ENCODE assay signal across 18 cellular contexts in genomic region chr2:105675841-105676240, GRCh38.
DNase-seq lines count a peak whose midpoint lies in the region; ATAC-seq and TF ChIP-seq lines count a peak whose summit lies in the region.
"Had no signal": no experiment of that assay in that cellular context is flagged by ENCODE, and none has a peak within 500 bp of the region (broad histone marks: within the 10 kb centered on the region; RNA-seq: fewer than 3 reads in every experiment).

No MANE protein-coding gene starts in this region.

- H3K27ac Mint-ChIP-seq in activated CD4-positive, alpha-beta T cell treated with anti-CD3 and anti-CD28 coated beads for 36 hours, result peak overlapping the region; percentile 96
- peak overlapping the region; percentile 72 for H3K27ac Mint-ChIP-seq in stimulated activated naive CD8-positive, alpha-beta T cell treated with anti-CD3 and anti-CD28 coated beads, Interleukin-15, Interleukin-2, amounts not matched to agents 100 ng/mL and 50 ng/mL, for 24 hours
- peak overlapping the region in 1 of 2 donors; percentile 64 for H3K27ac Mint-ChIP-seq in stimulated activated naive CD8-positive, alpha-beta T cell treated with anti-CD3 and anti-CD28 coated beads, Interleukin-15, amount 100 ng/mL, for 72 hours
- no peak overlapping the region for H3K27ac Mint-ChIP-seq in naive thymus-derived CD8-positive, alpha-beta T cell
- H3K27ac Mint-ChIP-seq: B cell had no signal

- no peaks in the 10 kb centered on the region for H3K27me3 Mint-ChIP-seq in activated CD4-positive, alpha-beta T cell treated with anti-CD3 and anti-CD28 coated beads for 36 hours
- no peaks in the 10 kb centered on the region for H3K27me3 Mint-ChIP-seq in stimulated activated naive CD8-positive, alpha-beta T cell treated with anti-CD3 and anti-CD28 coated beads, Interleukin-15, Interleukin-2, amounts not matched to agents 100 ng/mL and 50 ng/mL, for 24 hours
- no peaks in the 10 kb centered on the region for H3K27me3 Mint-ChIP-seq in stimulated activated naive CD8-positive, alpha-beta T cell treated with anti-CD3 and anti-CD28 coated beads, Interleukin-15, amount 100 ng/mL, for 72 hours
- H3K27me3 Mint-ChIP-seq in naive thymus-derived CD8-positive, alpha-beta T cell, result no peaks in the 10 kb centered on the region

- ATAC-seq in activated CD4-positive, alpha-beta T cell treated with anti-CD3 and anti-CD28 coated beads for 36 hours, result no peak
- no peak for ATAC-seq in stimulated activated naive CD8-positive, alpha-beta T cell treated with anti-CD3 and anti-CD28 coated beads, Interleukin-15, amount 100 ng/mL, for 72 hours
- ATAC-seq in naive thymus-derived CD8-positive, alpha-beta T cell, result no peak
- ATAC-seq: K562 had no signal

- peaks cover 33% of the 10 kb centered on the region for H3K4me1 Mint-ChIP-seq in activated CD4-positive, alpha-beta T cell treated with anti-CD3 and anti-CD28 coated beads for 36 hours
- peaks cover 25% of the 10 kb centered on the region for H3K4me1 Mint-ChIP-seq in stimulated activated naive CD8-positive, alpha-beta T cell treated with anti-CD3 and anti-CD28 coated beads, Interleukin-15, Interleukin-2, amounts not matched to agents 100 ng/mL and 50 ng/mL, for 24 hours (ENCODE audit: low read depth)
- peaks cover 28% of the 10 kb centered on the region for H3K4me1 Mint-ChIP-seq in stimulated activated naive CD8-positive, alpha-beta T cell treated with anti-CD3 and anti-CD28 coated beads, Interleukin-15, amount 100 ng/mL, for 72 hours
- H3K4me1 Mint-ChIP-seq in naive thymus-derived CD8-positive, alpha-beta T cell, result peaks cover 0 to 12% (median 5%) of the 10 kb centered on the region in 4 donors
- H3K4me1 Mint-ChIP-seq: B cell had no signal

- TF ChIP-seq CTCF in spleen (IDR thresholded peaks at IDR 0.05 in 8 of 11, conservative IDR thresholded peaks at IDR 0.05 in 3 of 11), result no peak

- 87 to 93% (median 88%) methylated on average over 4 of the region's 4 CpGs for WGBS in spleen, 5 donors

- H3K9me3 ChIP-seq in spleen, result no peaks in the 10 kb centered on the region
- H3K9me3 ChIP-seq: Caco-2 had no signal

- intact Hi-C loops in activated CD4-positive, alpha-beta T cell treated with anti-CD3 and anti-CD28 coated beads for 36 hours (cut with DNase I, micrococcal nuclease), result loop anchor here (5.0 to 10.0 kb wide), 4 partner anchors 59 to 121 kb away; no protein-coding TSS in a partner anchor
- intact Hi-C loops in spleen (cut with DNase I; ENCODE audit: low total_unique reads), result no loop called here

- H3K4me3 Mint-ChIP-seq in activated CD4-positive, alpha-beta T cell treated with anti-CD3 and anti-CD28 coated beads for 36 hours, result no peak overlapping the region
- no peak overlapping the region for H3K4me3 Mint-ChIP-seq in stimulated activated naive CD8-positive, alpha-beta T cell treated with anti-CD3 and anti-CD28 coated beads, Interleukin-15, Interleukin-2, amounts not matched to agents 100 ng/mL and 50 ng/mL, for 24 hours
- no peak overlapping the region for H3K4me3 Mint-ChIP-seq in stimulated activated naive CD8-positive, alpha-beta T cell treated with anti-CD3 and anti-CD28 coated beads, Interleukin-15, amount 100 ng/mL, for 72 hours
- H3K4me3 Mint-ChIP-seq in naive thymus-derived CD8-positive, alpha-beta T cell, result no peak overlapping the region
- H3K4me3 Mint-ChIP-seq: B cell had no signal

- peaks cover 0 to 4% (median 0%) of the 10 kb centered on the region in 7 donors for H3K27me3 ChIP-seq in spleen (replicated peaks in 1 of 7)

- CTCF ChIA-PET in activated CD4-positive, alpha-beta T cell treated with anti-CD3 and anti-CD28 coated beads for 36 hours (lab: Charles Lee), result no interaction called here

- no peaks in the 10 kb centered on the region for H3K36me3 Mint-ChIP-seq in activated CD4-positive, alpha-beta T cell treated with anti-CD3 and anti-CD28 coated beads for 36 hours (ENCODE audit: low read depth)
- H3K36me3 Mint-ChIP-seq in stimulated activated naive CD8-positive, alpha-beta T cell treated with anti-CD3 and anti-CD28 coated beads, Interleukin-15, Interleukin-2, amounts not matched to agents 100 ng/mL and 50 ng/mL, for 24 hours (ENCODE audit: low read depth), result peaks cover 4% of the 10 kb centered on the region
- H3K36me3 Mint-ChIP-seq in naive thymus-derived CD8-positive, alpha-beta T cell, result no peaks in the 10 kb centered on the region

- H3K9me3 Mint-ChIP-seq in activated CD4-positive, alpha-beta T cell treated with anti-CD3 and anti-CD28 coated beads for 36 hours (ENCODE audit: low read depth), result no peaks in the 10 kb centered on the region
- no peaks in the 10 kb centered on the region for H3K9me3 Mint-ChIP-seq in stimulated activated naive CD8-positive, alpha-beta T cell treated with anti-CD3 and anti-CD28 coated beads, Interleukin-15, Interleukin-2, amounts not matched to agents 100 ng/mL and 50 ng/mL, for 24 hours
- H3K9me3 Mint-ChIP-seq in stimulated activated naive CD8-positive, alpha-beta T cell treated with anti-CD3 and anti-CD28 coated beads, Interleukin-15, amount 100 ng/mL, for 72 hours, result no peaks in the 10 kb centered on the region
- H3K9me3 Mint-ChIP-seq in naive thymus-derived CD8-positive, alpha-beta T cell, result no peaks in the 10 kb centered on the region

- H3K36me3 ChIP-seq in spleen, result no peaks in the 10 kb centered on the region

- peaks cover 0 to 11% (median 0%) of the 10 kb centered on the region in 6 donors for H3K4me1 ChIP-seq in spleen
- H3K4me1 ChIP-seq: Caco-2 had no signal

- no peak for TF ChIP-seq POLR2A in spleen (IDR thresholded peaks at IDR 0.05)
- no peak for TF ChIP-seq POLR2A in erythroblast (IDR thresholded peaks at IDR 0.05; ENCODE audit: low read length)

- no peak for DNase-seq in activated CD4-positive, alpha-beta T cell treated with anti-CD3 and anti-CD28 coated beads for 36 hours
- no peak for DNase-seq in activated CD4-positive, alpha-beta T cell treated with anti-CD3 and anti-CD28 coated beads, Interleukin-2, amount 50 U/mL, for 4 hours
- no peak for DNase-seq in stimulated activated naive CD8-positive, alpha-beta T cell treated with anti-CD3 and anti-CD28 coated beads, Interleukin-15, amount 100 ng/mL, for 72 hours
- DNase-seq in midbrain (lab: John Stamatoyannopoulos, UW) (peak; percentile 6), spleen (no peak), erythroblast (lab: John Stamatoyannopoulos, UW) (no peak)
- no peak for DNase-seq in naive thymus-derived CD8-positive, alpha-beta T cell
- DNase-seq: 8988T, Caco-2, NCI-H1105, NCI-H1694, NCI-H2081 treated with DMSO at 0.1 percent for 48 hours, NCI-H510A, NCI-H82, RPMI8226 had no signal

- POLR2A ChIA-PET in activated CD4-positive, alpha-beta T cell treated with anti-CD3 and anti-CD28 coated beads for 36 hours (lab: Charles Lee), result no interaction called here
- POLR2A ChIA-PET in naive thymus-derived CD8-positive, alpha-beta T cell (lab: Charles Lee), result no interaction called here

- H3K4me3 ChIP-seq in spleen, result no peak overlapping the region
- H3K4me3 ChIP-seq: K562 had no signal

- peak overlapping the region in 5 of 8 donors; percentile 7 to 65 (median 56) for H3K27ac ChIP-seq in spleen

Comparison
In these comparisons a context has a peak if more than half of its experiments do, and no peak if none do; other contexts are left out.
1. H3K27ac Mint-ChIP-seq: peak in activated CD4-positive, alpha-beta T cell treated with anti-CD3 and anti-CD28 coated beads for 36 hours (single experiment) and stimulated activated naive CD8-positive, alpha-beta T cell treated with anti-CD3 and anti-CD28 coated beads, Interleukin-15, Interleukin-2, amounts not matched to agents 100 ng/mL and 50 ng/mL, for 24 hours (single experiment); none in naive thymus-derived CD8-positive, alpha-beta T cell (0 of 10).